ENCODE assay signal across 10 cellular contexts in the genomic region with DNA sequence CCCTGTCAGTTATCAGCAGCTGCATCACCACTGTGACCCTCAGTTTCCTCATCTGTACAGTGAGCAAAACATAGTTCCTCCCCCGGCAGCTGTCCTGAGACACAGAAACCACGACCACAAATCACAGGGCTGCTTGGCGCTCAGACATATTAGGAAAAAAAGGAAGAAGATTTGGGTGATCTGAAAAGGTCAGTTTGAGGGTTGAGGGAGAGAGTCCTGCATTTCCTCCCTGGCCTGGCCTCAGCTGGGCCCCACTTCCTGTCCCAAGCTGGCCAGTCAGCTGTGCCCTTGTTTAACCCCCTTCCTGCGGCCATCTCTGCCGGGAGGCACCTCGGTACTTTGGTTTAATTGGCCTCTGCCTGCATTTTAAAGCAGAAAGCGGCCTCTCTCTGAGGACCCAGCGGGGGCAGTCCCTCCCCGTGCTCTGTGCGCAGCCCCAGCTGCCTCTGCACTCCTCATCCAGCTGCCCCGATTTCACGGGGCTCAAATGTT. TPM values are rescaled to one million over a fixed set of nuclear protein-coding genes. Genes with fewer than 3 reads are reported as not detected.
A peak's percentile ranks its signal among the peaks of the same experiment; 100 is the strongest.
DNase-seq lines count a peak whose midpoint lies in the region; ATAC-seq and TF ChIP-seq lines count a peak whose summit lies in the region.
"Had no signal": no experiment of that assay in that cellular context is flagged by ENCODE, and none has a peak within 500 bp of the region (broad histone marks: within the 10 kb centered on the region; RNA-seq: fewer than 3 reads in every experiment).

No MANE protein-coding gene starts in this region.

- no peaks in the 10 kb centered on the region for H3K36me3 ChIP-seq in SK-N-SH (replicated peaks in 1 of 2; ENCODE audit: control insufficient read depth in 1 of 2, insufficient read depth in 2 of 2, low read length in 1 of 2)
- no peaks in the 10 kb centered on the region for H3K36me3 ChIP-seq in mucosa of descending colon (ENCODE audit: low read depth)
- H3K36me3 ChIP-seq in upper lobe of right lung = no peaks in the 10 kb centered on the region
- no peaks in the 10 kb centered on the region for H3K36me3 ChIP-seq in prostate gland

- peaks cover 0 to 25% of the 10 kb centered on the region in 2 experiments; a peak in 3 of 4 replicates for H3K4me1 ChIP-seq in SK-N-SH (ENCODE audit: control insufficient read depth in 1 of 2, insufficient read depth in 2 of 2, low read depth in 1 of 2, low read length in 1 of 2)
- peaks cover 6% of the 10 kb centered on the region for H3K4me1 ChIP-seq in mucosa of descending colon (ENCODE audit: low read depth)
- peaks cover 37% of the 10 kb centered on the region for H3K4me1 ChIP-seq in upper lobe of right lung
- H3K4me1 ChIP-seq in prostate gland (replicated peaks) = peaks cover 5% of the 10 kb centered on the region

- CTCF ChIA-PET in SK-N-SH (lab: Yijun Ruan, JAX) = interaction anchor here (1.2 to 2.7 kb wide), 6 partner anchors 10 to 116 kb away, joined by 3 to 14 read pairs (median 6); no protein-coding TSS in a partner anchor

- peak overlapping the region; percentile 59; the same call in 1 of the 2 replicates for H3K4me2 ChIP-seq in SK-N-SH

- TF ChIP-seq POLR2A in prostate gland (IDR thresholded peaks at IDR 0.05) = no peak

- no peaks in the 10 kb centered on the region for H3F3A ChIP-seq in SK-N-SH (replicated peaks; ENCODE audit: insufficient read depth)

- H3K9ac ChIP-seq in SK-N-SH = no peak overlapping the region

- H3K27me3 ChIP-seq in SK-N-SH (ENCODE audit: insufficient read depth) = no peaks in the 10 kb centered on the region
- H3K27me3 ChIP-seq in upper lobe of right lung = no peaks in the 10 kb centered on the region
- H3K27me3 ChIP-seq in prostate gland (replicated peaks; ENCODE audit: insufficient read depth) = no peaks in the 10 kb centered on the region

- no peaks in the 10 kb centered on the region for H4K20me1 ChIP-seq in SK-N-SH (ENCODE audit: insufficient read depth)

- TF ChIP-seq CTCF in SK-N-SH (IDR thresholded peaks at IDR 0.05) (no peak), mucosa of descending colon (IDR thresholded peaks at IDR 0.05) (no peak), upper lobe of right lung (IDR thresholded peaks at IDR 0.05) (no peak), prostate gland (IDR thresholded peaks at IDR 0.05) (no peak)

- H3K9me3 ChIP-seq in SK-N-SH = no peaks in the 10 kb centered on the region
- H3K9me3 ChIP-seq in mucosa of descending colon = no peaks in the 10 kb centered on the region
- no peaks in the 10 kb centered on the region for H3K9me3 ChIP-seq in upper lobe of right lung
- H3K9me3 ChIP-seq in prostate gland = no peaks in the 10 kb centered on the region

- POLR2A ChIA-PET in SK-N-SH (lab: Yijun Ruan, JAX) = interaction anchor here (0.5 to 0.8 kb wide), 2 partner anchors 121 to 416 kb away, joined by 3 to 4 read pairs; no protein-coding TSS in a partner anchor

- intact Hi-C loops in mucosa of descending colon (cut with DNase I, micrococcal nuclease) = no loop called here
- intact Hi-C loops in upper lobe of right lung (cut with DNase I) = no loop called here
- intact Hi-C loops in prostate gland (cut with DNase I) = loop anchor here (5.0 kb wide), 1 partner anchor 71 kb away; no protein-coding TSS in a partner anchor

- no peak for TF ChIP-seq RAD21 in SK-N-SH (IDR thresholded peaks at IDR 0.05; ENCODE audit: low read length)

- 79% methylated on average over 8 of the region's 12 CpGs for WGBS in SK-N-SH (ENCODE audit: low lambda C conversion rate)
- WGBS in prostate gland = 78% methylated on average over 12 of the region's 12 CpGs

- TF ChIP-seq EP300 in SK-N-SH (IDR thresholded peaks at IDR 0.05; ENCODE audit: borderline replicate concordance in 1 of 2, low read depth in 1 of 2, low read length in 1 of 2) = no peak

- no peaks in the 10 kb centered on the region for H3K9me2 ChIP-seq in SK-N-SH

- no peak overlapping the region; a peak in 1 of 4 replicates for H3K27ac ChIP-seq in SK-N-SH (ENCODE audit: low read depth in 2 of 2, low read length in 1 of 2)
- H3K27ac ChIP-seq in cingulate gyrus (ENCODE audit: low read depth, low read length) = peak overlapping the region; percentile 65
- peak overlapping the region; percentile 76 for H3K27ac ChIP-seq in upper lobe of right lung
- H3K27ac ChIP-seq in prostate gland = no peak overlapping the region

- H2AFZ ChIP-seq in SK-N-SH (ENCODE audit: low read depth) = no peak overlapping the region

- DNase-seq in SK-N-SH = no peak
- peak in 1 of 3 donors; percentile 42 for DNase-seq in mucosa of descending colon
- peak; percentile 82 for DNase-seq in upper lobe of right lung
- DNase-seq in prostate gland (ENCODE audit: low spot score) = no peak
- DNase-seq: activated CD8-positive, alpha-beta memory T cell treated with anti-CD3 and anti-CD28 coated beads, Interleukin-2, amount 50 U/mL, for 4 hours had no signal

- no peaks in the 10 kb centered on the region for H3K79me2 ChIP-seq in SK-N-SH (ENCODE audit: insufficient read depth)

- ATAC-seq in SK-N-SH treated with all-trans-retinoic acid at 6 μM for 48 hours (no peak), mucosa of descending colon (peak; percentile 38), upper lobe of right lung (peak; percentile 65), HG02759 (IDR thresholded peaks at IDR 0.05; ENCODE audit: unreplicated experiment) (no peak), HG02588 (IDR thresholded peaks at IDR 0.05; ENCODE audit: unreplicated experiment) (no peak)

- H3K4me3 ChIP-seq in SK-N-SH (ENCODE audit: low read depth in 2 of 2, low read length in 1 of 2) (no peak overlapping the region), mucosa of descending colon (no peak overlapping the region), upper lobe of right lung (peak overlapping the region; percentile 44), prostate gland (no peak overlapping the region)

TF ChIP-seq in SK-N-SH, 30 proteins besides CTCF, POLR2A, EP300 and RAD21:
- TF ChIP-seq GABPA (IDR thresholded peaks at IDR 0.05; ENCODE audit: low read depth) = 0 out of 2 replicates have a peak, but pooled peaks have one; percentile 27
- TF ChIP-seq JUND (IDR thresholded peaks at IDR 0.05) = no peak
TF ChIP-seq in SK-N-SH: peak in this region for 1.

TF ChIP-seq in SK-N-SH treated with all-trans-retinoic acid at 6 μM for 48 hours, 23 proteins besides CTCF, POLR2A, EP300 and RAD21 (continues in another document):
- no peak for TF ChIP-seq ZNF8 (CRISPR knock-in tag; IDR thresholded peaks at IDR 0.05)
- no peak for TF ChIP-seq ZC3H10 (CRISPR knock-in tag; IDR thresholded peaks at IDR 0.05)
- TF ChIP-seq POU6F1 (CRISPR knock-in tag; IDR thresholded peaks at IDR 0.05; ENCODE audit: borderline replicate concordance, low read depth) = no peak
- no peak for TF ChIP-seq SNAI2 (CRISPR knock-in tag; IDR thresholded peaks at IDR 0.05)
- TF ChIP-seq ZNF70 (CRISPR knock-in tag; IDR thresholded peaks at IDR 0.05) = no peak
- TF ChIP-seq GLIS3 (CRISPR knock-in tag; IDR thresholded peaks at IDR 0.05) = no peak
- no peak for TF ChIP-seq ZNF565 (CRISPR knock-in tag; conservative IDR thresholded peaks at IDR 0.05; ENCODE audit: low read depth)
- TF ChIP-seq, protein P1, sequence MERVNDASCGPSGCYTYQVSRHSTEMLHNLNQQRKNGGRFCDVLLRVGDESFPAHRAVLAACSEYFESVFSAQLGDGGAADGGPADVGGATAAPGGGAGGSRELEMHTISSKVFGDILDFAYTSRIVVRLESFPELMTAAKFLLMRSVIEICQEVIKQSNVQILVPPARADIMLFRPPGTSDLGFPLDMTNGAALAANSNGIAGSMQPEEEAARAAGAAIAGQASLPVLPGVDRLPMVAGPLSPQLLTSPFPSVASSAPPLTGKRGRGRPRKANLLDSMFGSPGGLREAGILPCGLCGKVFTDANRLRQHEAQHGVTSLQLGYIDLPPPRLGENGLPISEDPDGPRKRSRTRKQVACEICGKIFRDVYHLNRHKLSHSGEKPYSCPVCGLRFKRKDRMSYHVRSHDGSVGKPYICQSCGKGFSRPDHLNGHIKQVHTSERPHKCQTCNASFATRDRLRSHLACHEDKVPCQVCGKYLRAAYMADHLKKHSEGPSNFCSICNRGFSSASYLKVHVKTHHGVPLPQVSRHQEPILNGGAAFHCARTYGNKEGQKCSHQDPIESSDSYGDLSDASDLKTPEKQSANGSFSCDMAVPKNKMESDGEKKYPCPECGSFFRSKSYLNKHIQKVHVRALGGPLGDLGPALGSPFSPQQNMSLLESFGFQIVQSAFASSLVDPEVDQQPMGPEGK (CRISPR knock-in tag; IDR thresholded peaks at IDR 0.05; ENCODE audit: borderline replicate concordance) = no peak
- no peak for TF ChIP-seq CSDC2 (CRISPR knock-in tag; IDR thresholded peaks at IDR 0.05)
- TF ChIP-seq ZFP3 (CRISPR knock-in tag; IDR thresholded peaks at IDR 0.05) = no peak
- TF ChIP-seq TCF4 (CRISPR knock-in tag; IDR thresholded peaks at IDR 0.05; ENCODE audit: borderline replicate concordance) = no peak
- TF ChIP-seq, protein P2, sequence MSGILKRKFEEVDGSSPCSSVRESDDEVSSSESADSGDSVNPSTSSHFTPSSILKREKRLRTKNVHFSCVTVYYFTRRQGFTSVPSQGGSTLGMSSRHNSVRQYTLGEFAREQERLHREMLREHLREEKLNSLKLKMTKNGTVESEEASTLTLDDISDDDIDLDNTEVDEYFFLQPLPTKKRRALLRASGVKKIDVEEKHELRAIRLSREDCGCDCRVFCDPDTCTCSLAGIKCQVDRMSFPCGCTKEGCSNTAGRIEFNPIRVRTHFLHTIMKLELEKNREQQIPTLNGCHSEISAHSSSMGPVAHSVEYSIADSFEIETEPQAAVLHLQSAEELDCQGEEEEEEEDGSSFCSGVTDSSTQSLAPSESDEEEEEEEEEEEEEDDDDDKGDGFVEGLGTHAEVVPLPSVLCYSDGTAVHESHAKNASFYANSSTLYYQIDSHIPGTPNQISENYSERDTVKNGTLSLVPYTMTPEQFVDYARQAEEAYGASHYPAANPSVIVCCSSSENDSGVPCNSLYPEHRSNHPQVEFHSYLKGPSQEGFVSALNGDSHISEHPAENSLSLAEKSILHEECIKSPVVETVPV (CRISPR knock-in tag; IDR thresholded peaks at IDR 0.05) = no peak

RNA-seq across cellular contexts. Expression of gene CIBAR2, which starts 24.0 kb away (rescaled TPM):
- polyA plus RNA-seq in SK-N-SH (2012; rRNA removed) = 0.15 and 0.24 TPM in 2 replicates
- 0.17 and 0.23 TPM in 2 replicates for polyA plus RNA-seq in SK-N-SH (2012; cell fraction: cytosol; rRNA removed)
- 0.39 and 0.51 TPM in 2 replicates for polyA plus RNA-seq in SK-N-SH (2012; cell fraction: nucleus; rRNA removed)
- total RNA-seq in mucosa of descending colon (not detected), upper lobe of right lung (not detected), prostate gland (not detected)
- total RNA-seq: endothelial cell of umbilical vein had no signal

Comparison
In these comparisons a context has a peak if more than half of its experiments do, and no peak if none do; other contexts are left out.
1. H3K27ac ChIP-seq: peak in cingulate gyrus (single experiment) and upper lobe of right lung (single experiment); none in SK-N-SH (0 of 2) and prostate gland (0 of 2).
2. ATAC-seq: peak in mucosa of descending colon (single experiment) and upper lobe of right lung (single experiment); none in SK-N-SH treated with all-trans-retinoic acid at 6 μM for 48 hours (single experiment), HG02759 (single experiment) and HG02588 (single experiment).